Comparison of ENCODE assay signal across 1 cellular context in the genomic region with DNA sequence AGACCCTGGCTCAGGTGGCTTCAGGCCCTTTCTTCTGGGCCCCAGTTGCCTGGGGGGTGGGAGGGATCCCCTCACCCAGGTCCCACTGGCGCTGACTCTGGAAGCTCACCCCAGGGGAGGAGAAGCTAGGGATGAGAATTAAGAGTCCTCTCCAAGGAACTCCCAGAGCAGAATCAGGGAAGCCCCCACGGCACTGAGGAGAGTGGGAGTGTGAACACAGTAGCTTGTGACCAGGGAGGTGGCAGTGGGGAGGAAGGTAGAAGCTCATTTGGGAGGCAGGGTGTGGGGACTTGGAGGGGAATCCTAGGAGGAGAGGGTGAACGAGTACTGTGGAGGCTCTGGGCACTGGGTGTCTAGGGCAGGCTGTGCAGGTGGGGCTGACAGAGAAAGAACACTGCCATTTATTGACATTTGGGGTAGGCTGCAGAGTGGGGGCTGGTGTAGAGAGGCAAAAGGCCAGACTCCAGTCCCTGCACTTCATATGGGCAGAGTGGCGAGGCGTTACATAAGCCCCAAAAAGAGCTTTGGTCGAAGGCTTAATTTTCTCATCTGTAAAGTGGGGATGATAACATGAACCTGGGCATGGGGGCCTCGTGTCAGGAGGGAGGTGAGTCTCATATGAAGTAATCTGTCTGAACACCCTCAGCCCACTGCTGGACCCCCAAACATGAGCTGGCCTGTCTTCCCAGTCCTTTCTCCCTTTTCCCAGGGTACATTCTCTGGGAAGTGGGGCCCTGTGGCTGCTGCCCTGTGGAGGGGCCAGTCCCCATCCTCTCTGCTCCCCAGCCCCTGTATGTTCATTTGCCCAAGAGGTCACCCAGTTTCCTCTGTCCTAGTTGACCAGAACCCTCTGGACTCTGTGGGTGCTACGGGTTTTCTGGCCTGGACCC.
TF ChIP-seq lines count a peak whose summit lies in the region.

No MANE protein-coding gene starts in this region.

TF ChIP-seq in K562, 482 proteins besides CTCF, POLR2A, EP300 and RAD21:
- TF ChIP-seq MED1 (CRISPR knock-in tag; IDR thresholded peaks at IDR 0.05; ENCODE audit: borderline replicate concordance) (no peak), RBM25 (IDR thresholded peaks at IDR 0.05; ENCODE audit: low read depth, low read length, severe bottlenecking) (peak; percentile 71), HMG20B (CRISPR knock-in tag; IDR thresholded peaks at IDR 0.05) (no peak), FOXJ2 (tag; IDR thresholded peaks at IDR 0.05) (no peak), KDM4B (IDR thresholded peaks at IDR 0.05; ENCODE audit: borderline replicate concordance in 2 of 2, low read depth in 1 of 2) (0 out of 4 replicates have a peak, but pooled peaks of 1 of the 2 experiments have one; percentile 19), PHF20 (IDR thresholded peaks at IDR 0.05; ENCODE audit: partially characterized antibody) (no peak), HDAC3 (IDR thresholded peaks at IDR 0.05; ENCODE audit: borderline replicate concordance, partially characterized antibody) (no peak), BCOR (IDR thresholded peaks at IDR 0.05) (peak; percentile 42; the same call in 1 of the 2 replicates), SMAD3 (CRISPR knock-in tag; conservative IDR thresholded peaks at IDR 0.05) (no peak), RFX5 (IDR thresholded peaks at IDR 0.05; ENCODE audit: low read depth, low read length) (no peak), TCF7 (IDR thresholded peaks at IDR 0.05; ENCODE audit: borderline replicate concordance) (no peak), SREBF1 (IDR thresholded peaks at IDR 0.05; ENCODE audit: borderline replicate concordance, low read depth, low read length) (no peak)
- TF ChIP-seq, protein P1, sequence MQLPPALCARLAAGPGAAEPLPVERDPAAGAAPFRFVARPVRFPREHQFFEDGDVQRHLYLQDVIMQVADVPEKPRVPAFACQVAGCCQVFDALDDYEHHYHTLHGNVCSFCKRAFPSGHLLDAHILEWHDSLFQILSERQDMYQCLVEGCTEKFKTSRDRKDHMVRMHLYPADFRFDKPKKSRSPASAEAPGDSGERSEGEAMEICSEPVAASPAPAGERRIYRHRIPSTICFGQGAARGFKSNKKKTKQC (CRISPR knock-in tag; IDR thresholded peaks at IDR 0.05): no peak
- TF ChIP-seq, protein P2, sequence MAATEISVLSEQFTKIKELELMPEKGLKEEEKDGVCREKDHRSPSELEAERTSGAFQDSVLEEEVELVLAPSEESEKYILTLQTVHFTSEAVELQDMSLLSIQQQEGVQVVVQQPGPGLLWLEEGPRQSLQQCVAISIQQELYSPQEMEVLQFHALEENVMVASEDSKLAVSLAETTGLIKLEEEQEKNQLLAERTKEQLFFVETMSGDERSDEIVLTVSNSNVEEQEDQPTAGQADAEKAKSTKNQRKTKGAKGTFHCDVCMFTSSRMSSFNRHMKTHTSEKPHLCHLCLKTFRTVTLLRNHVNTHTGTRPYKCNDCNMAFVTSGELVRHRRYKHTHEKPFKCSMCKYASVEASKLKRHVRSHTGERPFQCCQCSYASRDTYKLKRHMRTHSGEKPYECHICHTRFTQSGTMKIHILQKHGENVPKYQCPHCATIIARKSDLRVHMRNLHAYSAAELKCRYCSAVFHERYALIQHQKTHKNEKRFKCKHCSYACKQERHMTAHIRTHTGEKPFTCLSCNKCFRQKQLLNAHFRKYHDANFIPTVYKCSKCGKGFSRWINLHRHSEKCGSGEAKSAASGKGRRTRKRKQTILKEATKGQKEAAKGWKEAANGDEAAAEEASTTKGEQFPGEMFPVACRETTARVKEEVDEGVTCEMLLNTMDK (IDR thresholded peaks at IDR 0.05; ENCODE audit: borderline replicate concordance, insufficient read depth, low read depth, low read length, poor library complexity, severe bottlenecking): no peak
- TF ChIP-seq, protein P3, sequence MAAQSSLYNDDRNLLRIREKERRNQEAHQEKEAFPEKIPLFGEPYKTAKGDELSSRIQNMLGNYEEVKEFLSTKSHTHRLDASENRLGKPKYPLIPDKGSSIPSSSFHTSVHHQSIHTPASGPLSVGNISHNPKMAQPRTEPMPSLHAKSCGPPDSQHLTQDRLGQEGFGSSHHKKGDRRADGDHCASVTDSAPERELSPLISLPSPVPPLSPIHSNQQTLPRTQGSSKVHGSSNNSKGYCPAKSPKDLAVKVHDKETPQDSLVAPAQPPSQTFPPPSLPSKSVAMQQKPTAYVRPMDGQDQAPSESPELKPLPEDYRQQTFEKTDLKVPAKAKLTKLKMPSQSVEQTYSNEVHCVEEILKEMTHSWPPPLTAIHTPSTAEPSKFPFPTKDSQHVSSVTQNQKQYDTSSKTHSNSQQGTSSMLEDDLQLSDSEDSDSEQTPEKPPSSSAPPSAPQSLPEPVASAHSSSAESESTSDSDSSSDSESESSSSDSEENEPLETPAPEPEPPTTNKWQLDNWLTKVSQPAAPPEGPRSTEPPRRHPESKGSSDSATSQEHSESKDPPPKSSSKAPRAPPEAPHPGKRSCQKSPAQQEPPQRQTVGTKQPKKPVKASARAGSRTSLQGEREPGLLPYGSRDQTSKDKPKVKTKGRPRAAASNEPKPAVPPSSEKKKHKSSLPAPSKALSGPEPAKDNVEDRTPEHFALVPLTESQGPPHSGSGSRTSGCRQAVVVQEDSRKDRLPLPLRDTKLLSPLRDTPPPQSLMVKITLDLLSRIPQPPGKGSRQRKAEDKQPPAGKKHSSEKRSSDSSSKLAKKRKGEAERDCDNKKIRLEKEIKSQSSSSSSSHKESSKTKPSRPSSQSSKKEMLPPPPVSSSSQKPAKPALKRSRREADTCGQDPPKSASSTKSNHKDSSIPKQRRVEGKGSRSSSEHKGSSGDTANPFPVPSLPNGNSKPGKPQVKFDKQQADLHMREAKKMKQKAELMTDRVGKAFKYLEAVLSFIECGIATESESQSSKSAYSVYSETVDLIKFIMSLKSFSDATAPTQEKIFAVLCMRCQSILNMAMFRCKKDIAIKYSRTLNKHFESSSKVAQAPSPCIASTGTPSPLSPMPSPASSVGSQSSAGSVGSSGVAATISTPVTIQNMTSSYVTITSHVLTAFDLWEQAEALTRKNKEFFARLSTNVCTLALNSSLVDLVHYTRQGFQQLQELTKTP (IDR thresholded peaks at IDR 0.05; ENCODE audit: low read depth in 1 of 2, partially characterized antibody in 2 of 2): no peak
- TF ChIP-seq, protein P4, sequence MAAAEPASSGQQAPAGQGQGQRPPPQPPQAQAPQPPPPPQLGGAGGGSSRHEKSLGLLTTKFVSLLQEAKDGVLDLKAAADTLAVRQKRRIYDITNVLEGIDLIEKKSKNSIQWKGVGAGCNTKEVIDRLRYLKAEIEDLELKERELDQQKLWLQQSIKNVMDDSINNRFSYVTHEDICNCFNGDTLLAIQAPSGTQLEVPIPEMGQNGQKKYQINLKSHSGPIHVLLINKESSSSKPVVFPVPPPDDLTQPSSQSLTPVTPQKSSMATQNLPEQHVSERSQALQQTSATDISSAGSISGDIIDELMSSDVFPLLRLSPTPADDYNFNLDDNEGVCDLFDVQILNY (CRISPR knock-in tag; IDR thresholded peaks at IDR 0.05): no peak
- TF ChIP-seq, protein P5, sequence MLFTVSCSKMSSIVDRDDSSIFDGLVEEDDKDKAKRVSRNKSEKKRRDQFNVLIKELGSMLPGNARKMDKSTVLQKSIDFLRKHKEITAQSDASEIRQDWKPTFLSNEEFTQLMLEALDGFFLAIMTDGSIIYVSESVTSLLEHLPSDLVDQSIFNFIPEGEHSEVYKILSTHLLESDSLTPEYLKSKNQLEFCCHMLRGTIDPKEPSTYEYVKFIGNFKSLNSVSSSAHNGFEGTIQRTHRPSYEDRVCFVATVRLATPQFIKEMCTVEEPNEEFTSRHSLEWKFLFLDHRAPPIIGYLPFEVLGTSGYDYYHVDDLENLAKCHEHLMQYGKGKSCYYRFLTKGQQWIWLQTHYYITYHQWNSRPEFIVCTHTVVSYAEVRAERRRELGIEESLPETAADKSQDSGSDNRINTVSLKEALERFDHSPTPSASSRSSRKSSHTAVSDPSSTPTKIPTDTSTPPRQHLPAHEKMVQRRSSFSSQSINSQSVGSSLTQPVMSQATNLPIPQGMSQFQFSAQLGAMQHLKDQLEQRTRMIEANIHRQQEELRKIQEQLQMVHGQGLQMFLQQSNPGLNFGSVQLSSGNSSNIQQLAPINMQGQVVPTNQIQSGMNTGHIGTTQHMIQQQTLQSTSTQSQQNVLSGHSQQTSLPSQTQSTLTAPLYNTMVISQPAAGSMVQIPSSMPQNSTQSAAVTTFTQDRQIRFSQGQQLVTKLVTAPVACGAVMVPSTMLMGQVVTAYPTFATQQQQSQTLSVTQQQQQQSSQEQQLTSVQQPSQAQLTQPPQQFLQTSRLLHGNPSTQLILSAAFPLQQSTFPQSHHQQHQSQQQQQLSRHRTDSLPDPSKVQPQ (CRISPR knock-in tag; IDR thresholded peaks at IDR 0.05; ENCODE audit: borderline replicate concordance): no peak
- TF ChIP-seq, protein P6, sequence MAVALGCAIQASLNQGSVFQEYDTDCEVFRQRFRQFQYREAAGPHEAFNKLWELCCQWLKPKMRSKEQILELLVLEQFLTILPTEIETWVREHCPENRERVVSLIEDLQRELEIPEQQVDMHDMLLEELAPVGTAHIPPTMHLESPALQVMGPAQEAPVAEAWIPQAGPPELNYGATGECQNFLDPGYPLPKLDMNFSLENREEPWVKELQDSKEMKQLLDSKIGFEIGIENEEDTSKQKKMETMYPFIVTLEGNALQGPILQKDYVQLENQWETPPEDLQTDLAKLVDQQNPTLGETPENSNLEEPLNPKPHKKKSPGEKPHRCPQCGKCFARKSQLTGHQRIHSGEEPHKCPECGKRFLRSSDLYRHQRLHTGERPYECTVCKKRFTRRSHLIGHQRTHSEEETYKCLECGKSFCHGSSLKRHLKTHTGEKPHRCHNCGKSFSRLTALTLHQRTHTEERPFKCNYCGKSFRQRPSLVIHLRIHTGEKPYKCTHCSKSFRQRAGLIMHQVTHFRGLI (CRISPR knock-in tag; IDR thresholded peaks at IDR 0.05): no peak
